ENCODE assay signal across 16 cellular contexts in the genomic region with DNA sequence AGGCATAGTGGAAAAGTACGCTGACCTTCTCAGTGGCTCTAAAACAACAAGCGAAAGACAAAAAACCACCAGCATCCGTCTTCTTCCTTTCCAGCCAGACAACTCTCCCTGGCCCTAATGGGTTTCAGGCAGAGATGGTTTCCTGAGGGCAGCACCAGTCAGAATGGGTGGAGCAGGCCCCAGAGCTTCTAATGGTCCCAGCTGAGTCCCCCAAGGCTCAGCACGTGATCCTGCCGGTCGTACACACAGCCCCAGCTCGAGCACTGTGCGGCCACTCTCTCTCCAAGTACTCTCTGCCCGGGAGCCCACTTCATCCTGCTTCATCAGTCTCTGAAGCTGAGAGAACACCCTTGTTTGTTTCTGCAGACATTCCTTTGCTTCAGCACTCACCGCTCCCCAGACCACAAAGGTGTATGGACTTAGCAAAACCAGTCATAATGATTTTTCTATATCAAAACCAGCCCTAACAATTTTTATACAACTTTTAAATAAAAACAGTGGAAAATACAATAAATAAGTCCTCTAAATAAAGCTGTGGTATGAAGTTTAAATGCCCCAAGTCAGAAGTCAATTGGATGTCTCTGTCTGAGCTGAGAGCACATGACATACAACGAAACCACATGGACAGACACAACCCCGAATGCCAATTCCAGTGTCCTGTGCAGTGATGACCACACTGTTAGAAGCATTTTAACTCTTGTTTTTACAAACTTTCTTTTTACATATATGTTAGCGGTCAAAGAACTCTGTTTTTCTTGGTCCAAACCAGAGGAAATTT.
"Had no signal": no experiment of that assay in that cellular context is flagged by ENCODE, and none has a peak within 500 bp of the region (broad histone marks: within the 10 kb centered on the region; RNA-seq: fewer than 3 reads in every experiment).

No MANE protein-coding gene starts in this region.

- H2AFZ ChIP-seq: neural progenitor cell, parathyroid adenoma had no signal

- H3K27ac ChIP-seq: adrenal gland, body of pancreas, heart left ventricle, left ventricle myocardium inferior, neural progenitor cell, parathyroid adenoma, vagina had no signal

- H3K9ac ChIP-seq: neural progenitor cell, parathyroid adenoma had no signal

- DNase-seq: activated CD8-positive, alpha-beta memory T cell treated with anti-CD3 and anti-CD28 coated beads, Interleukin-2, amount 50 U/mL, for 48 hours; activated CD8-positive, alpha-beta T cell treated with anti-CD3 and anti-CD28 coated beads, Interleukin-2, amount 10 ng/mL, durations not matched to agents 7 days and 5 days; activated naive CD4-positive, alpha-beta T cell treated with Interleukin-2 at 50 U/mL for 16 hours; adrenal gland; body of pancreas; dermis blood vessel endothelial cell; endodermal cell; left ventricle myocardium inferior; mesendoderm; stomach had no signal

- ATAC-seq: activated CD8-positive, alpha-beta T cell treated with anti-CD3 and anti-CD28 coated beads, Interleukin-2, amount 10 ng/mL, durations not matched to agents 7 days and 5 days; body of pancreas; esophagus mucosa; heart left ventricle had no signal

- H3K36me3 ChIP-seq: adrenal gland, heart left ventricle, left ventricle myocardium inferior, neural progenitor cell, stomach, vagina had no signal

- H3K4me3 ChIP-seq: adrenal gland, body of pancreas, heart left ventricle, left ventricle myocardium inferior, neural progenitor cell, skin epidermis, stomach, vagina had no signal

- H3K27me3 ChIP-seq: adrenal gland, body of pancreas, heart left ventricle, neural progenitor cell, stomach, vagina had no signal

- H3K9me3 ChIP-seq: adrenal gland, body of pancreas, heart left ventricle, left ventricle myocardium inferior, stomach, vagina had no signal

- H3K4me1 ChIP-seq: adrenal gland, body of pancreas, heart left ventricle, left ventricle myocardium inferior, neural progenitor cell, stomach had no signal

- H3K4me2 ChIP-seq: neural progenitor cell had no signal
